Comparison of ENCODE assay signal across 1 cellular context in genomic region chr2:26325851-26326250, GRCh38.
TF ChIP-seq lines count a peak whose summit lies in the region.

No MANE protein-coding gene starts in this region.

TF ChIP-seq in IMR-90, 13 proteins besides CTCF, POLR2A, EP300 and RAD21 (continued from another document):
- TF ChIP-seq MAFK (IDR thresholded peaks at IDR 0.05; ENCODE audit: low read depth, low read length) (no peak), SMC3 (IDR thresholded peaks at IDR 0.05; ENCODE audit: low read depth, low read length) (no peak), NFE2L2 (IDR thresholded peaks at IDR 0.05; ENCODE audit: low read depth, low read length) (peak; percentile 27; the same call in 1 of the 2 replicates)
